Comparison of ENCODE assay signal across 16 cellular contexts in genomic region chr22:26852176-26852575, GRCh38.
DNase-seq lines count a peak whose midpoint lies in the region; ATAC-seq and TF ChIP-seq lines count a peak whose summit lies in the region.
"Had no signal": no experiment of that assay in that cellular context is flagged by ENCODE, and none has a peak within 500 bp of the region (broad histone marks: within the 10 kb centered on the region; RNA-seq: fewer than 3 reads in every experiment).

No MANE protein-coding gene starts in this region.

- H3K27ac Mint-ChIP-seq in Calu3 (ENCODE audit: unreplicated experiment) (no peak overlapping the region), nephron progenitor cell (no peak overlapping the region)
- H3K27ac Mint-ChIP-seq: stimulated activated naive CD8-positive, alpha-beta T cell treated with anti-CD3 and anti-CD28 coated beads, Interleukin-15, amount 100 ng/mL, for 72 hours had no signal

- intact Hi-C loops in Calu3 (cut with micrococcal nuclease; ENCODE audit: unreplicated experiment), result no loop called here
- intact Hi-C loops in tibial artery (cut with DNase I; ENCODE audit: low total_unique reads), result no loop called here

- H3K79me2 ChIP-seq in Karpas-422 (ENCODE audit: low read length), result no peaks in the 10 kb centered on the region

- DNase-seq in Calu3, result peak; percentile 39
- peak; percentile 57 for DNase-seq in Karpas-422
- peak; percentile 14 to 18 for DNase-seq in erythroblast (lab: John Stamatoyannopoulos, UW)
- peak; percentile 79 for DNase-seq in nephron progenitor cell
- no peak for DNase-seq in SHP77 (lab: John Stamatoyannopoulos, UW)
- DNase-seq in tibial artery, result no peak
- DNase-seq in stimulated activated CD4-positive, alpha-beta T cell treated with anti-CD3 and anti-CD28 coated beads, Interleukin-2, amount 100 ng/mL, for 48 hours, result no peak
- DNase-seq: AML-193; NCI-H187 treated with DMSO at 0.1 percent for 48 hours; NCI-H510A; posterior cingulate gyrus; stimulated activated CD4-positive, alpha-beta T cell treated with anti-CD3 and anti-CD28 coated beads, Interleukin-15, amount 100 ng/mL, for 24 hours; stimulated activated naive CD8-positive, alpha-beta T cell treated with anti-CD3 and anti-CD28 coated beads, Interleukin-15, amount 100 ng/mL, for 72 hours had no signal

- H3K36me3 Mint-ChIP-seq in Calu3 (ENCODE audit: insufficient read depth, unreplicated experiment) (no peaks in the 10 kb centered on the region), nephron progenitor cell (ENCODE audit: low read depth) (no peaks in the 10 kb centered on the region)

- H3K27me3 ChIP-seq in Karpas-422 (ENCODE audit: low read length) (no peaks in the 10 kb centered on the region), tibial artery (no peaks in the 10 kb centered on the region)

- H3K36me3 ChIP-seq in Karpas-422 (ENCODE audit: insufficient read depth, low read length) (no peaks in the 10 kb centered on the region), tibial artery (no peaks in the 10 kb centered on the region)

- H3K9me3 Mint-ChIP-seq in Calu3 (ENCODE audit: low read depth, unreplicated experiment) (no peaks in the 10 kb centered on the region), nephron progenitor cell (no peaks in the 10 kb centered on the region)
- H3K9me3 Mint-ChIP-seq: stimulated activated naive CD8-positive, alpha-beta T cell treated with anti-CD3 and anti-CD28 coated beads, Interleukin-15, amount 100 ng/mL, for 72 hours had no signal

- H3K4me1 ChIP-seq in Karpas-422 (ENCODE audit: low read length) (no peaks in the 10 kb centered on the region), tibial artery (peaks cover 0 to 17% (median 0%) of the 10 kb centered on the region in 4 donors)

- ATAC-seq in GM21381 (IDR thresholded peaks at IDR 0.05; ENCODE audit: unreplicated experiment), result no peak
- ATAC-seq: Panc1; stimulated activated naive CD8-positive, alpha-beta T cell treated with anti-CD3 and anti-CD28 coated beads, Interleukin-15, amount 100 ng/mL, for 72 hours had no signal

- no peak overlapping the region for H3K27ac ChIP-seq in Karpas-422 (ENCODE audit: low read length)
- no peak overlapping the region for H3K27ac ChIP-seq in tibial artery
- H3K27ac ChIP-seq: epithelial cell of prostate had no signal

- no peak overlapping the region for H3K9ac ChIP-seq in Karpas-422 (ENCODE audit: low read length)

- H3K27me3 Mint-ChIP-seq in Calu3 (ENCODE audit: unreplicated experiment) (peaks cover 38% of the 10 kb centered on the region), nephron progenitor cell (ENCODE audit: low read depth, poor library complexity) (peaks cover 77% of the 10 kb centered on the region)
- H3K27me3 Mint-ChIP-seq: stimulated activated naive CD8-positive, alpha-beta T cell treated with anti-CD3 and anti-CD28 coated beads, Interleukin-15, amount 100 ng/mL, for 72 hours had no signal

- no TSS peak for BruUV-seq in Calu3 (replicated peaks; lab: Mats Ljungman, UMichigan)

- H3K4me1 Mint-ChIP-seq in Calu3 (ENCODE audit: low read depth, unreplicated experiment) (peaks cover 44% of the 10 kb centered on the region), nephron progenitor cell (no peaks in the 10 kb centered on the region)
- H3K4me1 Mint-ChIP-seq: stimulated activated naive CD8-positive, alpha-beta T cell treated with anti-CD3 and anti-CD28 coated beads, Interleukin-15, amount 100 ng/mL, for 72 hours had no signal

- TF ChIP-seq CTCF in Calu3 (IDR thresholded peaks at IDR 0.05; ENCODE audit: unreplicated experiment) (no peak), nephron progenitor cell (IDR thresholded peaks at IDR 0.05) (no peak), tibial artery (IDR thresholded peaks at IDR 0.05) (no peak)

- H3K9me3 ChIP-seq in Karpas-422 (ENCODE audit: low read length), result no peaks in the 10 kb centered on the region
- no peaks in the 10 kb centered on the region for H3K9me3 ChIP-seq in tibial artery

- no peaks in the 10 kb centered on the region for H4K20me1 ChIP-seq in Karpas-422 (ENCODE audit: insufficient read depth, low read depth, low read length)

- no peak overlapping the region for H3K4me3 ChIP-seq in Karpas-422 (ENCODE audit: low read length)
- no peak overlapping the region for H3K4me3 ChIP-seq in tibial artery

- CTCF ChIA-PET in Calu3 (lab: Charles Lee), result interaction anchor here (0.6 kb wide), 1 partner anchor 179 kb away, joined by 4 read pairs; no protein-coding TSS in a partner anchor

- no peak for TF ChIP-seq POLR2A in erythroblast (IDR thresholded peaks at IDR 0.05; ENCODE audit: low read length)

- H3K4me3 Mint-ChIP-seq in Calu3 (ENCODE audit: low read depth, unreplicated experiment), result no peak overlapping the region
- H3K4me3 Mint-ChIP-seq in nephron progenitor cell, result no peak overlapping the region
- H3K4me3 Mint-ChIP-seq: stimulated activated naive CD8-positive, alpha-beta T cell treated with anti-CD3 and anti-CD28 coated beads, Interleukin-15, amount 100 ng/mL, for 72 hours had no signal

- no peak overlapping the region for H3K4me2 ChIP-seq in Karpas-422 (ENCODE audit: low read depth, low read length, poor library complexity, severe bottlenecking)

- no peak overlapping the region for H2AFZ ChIP-seq in Karpas-422 (ENCODE audit: low read length)

- no peaks in the 10 kb centered on the region for H3K9me2 ChIP-seq in Karpas-422 (replicated peaks; ENCODE audit: insufficient read depth, low read length)

Comparison
In these comparisons a context has a peak if more than half of its experiments do, and no peak if none do; other contexts are left out.
1. DNase-seq: peak in Calu3 (single experiment), Karpas-422 (single experiment), erythroblast (2 of 2) and nephron progenitor cell (single experiment); none in SHP77 (0 of 2), tibial artery (0 of 2) and stimulated activated CD4-positive, alpha-beta T cell treated with anti-CD3 and anti-CD28 coated beads, Interleukin-2, amount 100 ng/mL, for 48 hours (0 of 2).